ENCODE assay signal across 7 cellular contexts in genomic region chr1:55517036-55517435, GRCh38.
"Had no signal": no experiment of that assay in that cellular context is flagged by ENCODE, and none has a peak within 500 bp of the region (broad histone marks: within the 10 kb centered on the region; RNA-seq: fewer than 3 reads in every experiment).

No MANE protein-coding gene starts in this region.

- ATAC-seq: GM12878 had no signal

- FAIRE-seq: G401.6, GM12878, GM12891, GM12892, GM18507 had no signal

- H3K4me3 ChIP-seq: GM12878 had no signal

- DNase-seq: GDM1, GF-D8 had no signal
